27 cellular contexts compared by ENCODE assay signal in genomic region chr16:7316266-7316888, GRCh38. TPM values are rescaled to one million over a fixed set of nuclear protein-coding genes. Genes with fewer than 3 reads are reported as not detected.
"Had no signal": no experiment of that assay in that cellular context is flagged by ENCODE, and none has a peak within 500 bp of the region (broad histone marks: within the 10 kb centered on the region; RNA-seq: fewer than 3 reads in every experiment).

No MANE protein-coding gene starts in this region.

- H3K9me3 ChIP-seq: gastrocnemius medialis, prostate gland, thyroid gland, vagina had no signal

- H3K4me2 ChIP-seq: neural progenitor cell, smooth muscle cell had no signal

- ATAC-seq: esophagus mucosa; gastrocnemius medialis; left lobe of liver; naive thymus-derived CD4-positive, alpha-beta T cell had no signal

- DNase-seq: dorsolateral prefrontal cortex; effector CD4-positive, alpha-beta T cell; foreskin fibroblast; gastrocnemius medialis; kidney; mammary epithelial cell; mesendoderm; midbrain; naive thymus-derived CD4-positive, alpha-beta T cell; retina; stimulated activated CD4-positive, alpha-beta T cell treated with anti-CD3 and anti-CD28 coated beads, Interleukin-12 subunit alpha, Interleukin-12 subunit beta, amount 100 ng/mL, for 4 hours; stimulated activated CD4-positive, alpha-beta T cell treated with anti-CD3 and anti-CD28 coated beads, Interleukin-1b, Interleukin-23, amount 100 ng/mL, for 48 hours; stimulated activated CD4-positive, alpha-beta T cell treated with anti-CD3 and anti-CD28 coated beads, Interleukin-4, amount 100 ng/mL, for 1 hour; stimulated activated CD8-positive, alpha-beta memory T cell treated with anti-CD3 and anti-CD28 coated beads, Interleukin-4, amount 100 ng/mL, for 48 hours; stimulated activated naive CD4-positive, alpha-beta T cell treated with Interleukin-2 at 50 U/mL for 16 hours; stomach; thyroid gland; trophoblast cell had no signal

- H3K27ac ChIP-seq: dorsolateral prefrontal cortex, gastrocnemius medialis, neural progenitor cell, prostate gland, stomach, thyroid gland, vagina had no signal

- H3K9ac ChIP-seq: neural progenitor cell had no signal

- H3K27me3 ChIP-seq: gastrocnemius medialis, neural progenitor cell, stomach, thyroid gland, vagina had no signal

- FAIRE-seq: colon, kidney had no signal

- H3K4me1 ChIP-seq: prostate gland, stomach, thyroid gland, vagina had no signal

- H3K36me3 ChIP-seq: gastrocnemius medialis, neural progenitor cell, prostate gland, stomach, thyroid gland, vagina had no signal

- H3K4me3 ChIP-seq: dorsolateral prefrontal cortex, gastrocnemius medialis, neural progenitor cell, prostate gland, smooth muscle cell, stomach, thyroid gland, vagina had no signal

- H2AFZ ChIP-seq: neural progenitor cell had no signal

RNA-seq across cellular contexts. Expression of gene RBFOX1, which starts 16.3 kb away (rescaled TPM):
- total RNA-seq: esophagus mucosa; glomerular endothelial cell; left lobe of liver; mammary epithelial cell; naive thymus-derived CD4-positive, alpha-beta T cell; osteoblast; smooth muscle cell had no signal
- polyA plus RNA-seq: mammary epithelial cell; naive thymus-derived CD4-positive, alpha-beta T cell; smooth muscle cell had no signal
